1 cellular context compared by ENCODE assay signal in genomic region chr4:69102668-69103067, GRCh38.
TF ChIP-seq lines count a peak whose summit lies in the region.
"Not testable (repeated sequence)": the region's sequence is repeated elsewhere in the genome, so short reads cannot be mapped to it uniquely, and the experiment has no call there.

No MANE protein-coding gene starts in this region.

TF ChIP-seq in HepG2, 621 proteins besides CTCF, POLR2A, EP300 and RAD21 (continued from another document and continues in another):
- TF ChIP-seq HNF4G (IDR thresholded peaks at IDR 0.05; ENCODE audit: borderline replicate concordance, low read depth, low read length) = peak; percentile 89
- TF ChIP-seq HNF4G (CRISPR knock-in tag; IDR thresholded peaks at IDR 0.05; ENCODE audit: borderline replicate concordance, low read depth) = peak; percentile 54; the same call in 1 of the 2 replicates
- TF ChIP-seq ZMYM4 (CRISPR knock-in tag; IDR thresholded peaks at IDR 0.05) = peak; percentile 97
- peak; percentile 50; the same call in 1 of the 2 replicates for TF ChIP-seq ZNF264 (CRISPR knock-in tag; IDR thresholded peaks at IDR 0.05)
- TF ChIP-seq, protein P1, sequence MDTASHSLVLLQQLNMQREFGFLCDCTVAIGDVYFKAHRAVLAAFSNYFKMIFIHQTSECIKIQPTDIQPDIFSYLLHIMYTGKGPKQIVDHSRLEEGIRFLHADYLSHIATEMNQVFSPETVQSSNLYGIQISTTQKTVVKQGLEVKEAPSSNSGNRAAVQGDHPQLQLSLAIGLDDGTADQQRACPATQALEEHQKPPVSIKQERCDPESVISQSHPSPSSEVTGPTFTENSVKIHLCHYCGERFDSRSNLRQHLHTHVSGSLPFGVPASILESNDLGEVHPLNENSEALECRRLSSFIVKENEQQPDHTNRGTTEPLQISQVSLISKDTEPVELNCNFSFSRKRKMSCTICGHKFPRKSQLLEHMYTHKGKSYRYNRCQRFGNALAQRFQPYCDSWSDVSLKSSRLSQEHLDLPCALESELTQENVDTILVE (CRISPR knock-in tag; IDR thresholded peaks at IDR 0.05) = peak; percentile 28; the same call in 1 of the 2 replicates
- TF ChIP-seq, protein P2, sequence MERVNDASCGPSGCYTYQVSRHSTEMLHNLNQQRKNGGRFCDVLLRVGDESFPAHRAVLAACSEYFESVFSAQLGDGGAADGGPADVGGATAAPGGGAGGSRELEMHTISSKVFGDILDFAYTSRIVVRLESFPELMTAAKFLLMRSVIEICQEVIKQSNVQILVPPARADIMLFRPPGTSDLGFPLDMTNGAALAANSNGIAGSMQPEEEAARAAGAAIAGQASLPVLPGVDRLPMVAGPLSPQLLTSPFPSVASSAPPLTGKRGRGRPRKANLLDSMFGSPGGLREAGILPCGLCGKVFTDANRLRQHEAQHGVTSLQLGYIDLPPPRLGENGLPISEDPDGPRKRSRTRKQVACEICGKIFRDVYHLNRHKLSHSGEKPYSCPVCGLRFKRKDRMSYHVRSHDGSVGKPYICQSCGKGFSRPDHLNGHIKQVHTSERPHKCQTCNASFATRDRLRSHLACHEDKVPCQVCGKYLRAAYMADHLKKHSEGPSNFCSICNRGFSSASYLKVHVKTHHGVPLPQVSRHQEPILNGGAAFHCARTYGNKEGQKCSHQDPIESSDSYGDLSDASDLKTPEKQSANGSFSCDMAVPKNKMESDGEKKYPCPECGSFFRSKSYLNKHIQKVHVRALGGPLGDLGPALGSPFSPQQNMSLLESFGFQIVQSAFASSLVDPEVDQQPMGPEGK (CRISPR knock-in tag; IDR thresholded peaks at IDR 0.05) = 0 out of 2 replicates have a peak, but pooled peaks have one; percentile 21
- TF ChIP-seq SOX5 (CRISPR knock-in tag; IDR thresholded peaks at IDR 0.05; ENCODE audit: borderline replicate concordance) = peak; percentile 89
- peak; percentile 37; the same call in 1 of the 2 replicates for TF ChIP-seq RXRA (CRISPR knock-in tag; IDR thresholded peaks at IDR 0.05)
- TF ChIP-seq SAP130 (CRISPR knock-in tag; IDR thresholded peaks at IDR 0.05; ENCODE audit: low read depth) = peak; percentile 73
- TF ChIP-seq FOXK1 (CRISPR knock-in tag; IDR thresholded peaks at IDR 0.05; ENCODE audit: borderline replicate concordance, low read depth) = peak; percentile 77; the same call in 1 of the 2 replicates
- peak; percentile 31; the same call in 1 of the 2 replicates for TF ChIP-seq GATAD1 (CRISPR knock-in tag; IDR thresholded peaks at IDR 0.05)
- TF ChIP-seq FOXJ3 (CRISPR knock-in tag; IDR thresholded peaks at IDR 0.05; ENCODE audit: borderline replicate concordance) = peak; percentile 95
- TF ChIP-seq SATB2 (CRISPR knock-in tag; IDR thresholded peaks at IDR 0.05) = 0 out of 2 replicates have a peak, but pooled peaks have one; percentile 27
- TF ChIP-seq HDAC1 (CRISPR knock-in tag; IDR thresholded peaks at IDR 0.05) = peak; percentile 46; the same call in 1 of the 2 replicates
- peak; percentile 42; the same call in 1 of the 2 replicates for TF ChIP-seq GABPB1 (CRISPR knock-in tag; IDR thresholded peaks at IDR 0.05)
- TF ChIP-seq TEAD3 (CRISPR knock-in tag; optimal IDR thresholded peaks at IDR 0.05; ENCODE audit: borderline replicate concordance) = peak; percentile 64
- peak; percentile 81 to 94 for TF ChIP-seq NR2F1 (CRISPR knock-in tag; IDR thresholded peaks at IDR 0.05)
- peak; percentile 90 for TF ChIP-seq NR2F6 (IDR thresholded peaks at IDR 0.05)
- TF ChIP-seq NR2F6 (CRISPR knock-in tag; IDR thresholded peaks at IDR 0.05) = peak; percentile 92
- TF ChIP-seq HDAC2 (CRISPR knock-in tag; IDR thresholded peaks at IDR 0.05) = peak; percentile 83
- peak; percentile 25; the same call in 1 of the 2 replicates for TF ChIP-seq ZFX (CRISPR knock-in tag; IDR thresholded peaks at IDR 0.05; ENCODE audit: low read depth)
- TF ChIP-seq JUND (CRISPR knock-in tag; IDR thresholded peaks at IDR 0.05) = peak; percentile 43; the same call in 1 of the 2 replicates
- not testable (repeated sequence) for TF ChIP-seq FOXA1, FOXP1 (IDR thresholded peaks at IDR 0.05)
- peak; percentile 55; the same call in 1 of the 2 replicates for TF ChIP-seq FOXA1 (CRISPR knock-in tag; IDR thresholded peaks at IDR 0.05)
- TF ChIP-seq, protein P3, sequence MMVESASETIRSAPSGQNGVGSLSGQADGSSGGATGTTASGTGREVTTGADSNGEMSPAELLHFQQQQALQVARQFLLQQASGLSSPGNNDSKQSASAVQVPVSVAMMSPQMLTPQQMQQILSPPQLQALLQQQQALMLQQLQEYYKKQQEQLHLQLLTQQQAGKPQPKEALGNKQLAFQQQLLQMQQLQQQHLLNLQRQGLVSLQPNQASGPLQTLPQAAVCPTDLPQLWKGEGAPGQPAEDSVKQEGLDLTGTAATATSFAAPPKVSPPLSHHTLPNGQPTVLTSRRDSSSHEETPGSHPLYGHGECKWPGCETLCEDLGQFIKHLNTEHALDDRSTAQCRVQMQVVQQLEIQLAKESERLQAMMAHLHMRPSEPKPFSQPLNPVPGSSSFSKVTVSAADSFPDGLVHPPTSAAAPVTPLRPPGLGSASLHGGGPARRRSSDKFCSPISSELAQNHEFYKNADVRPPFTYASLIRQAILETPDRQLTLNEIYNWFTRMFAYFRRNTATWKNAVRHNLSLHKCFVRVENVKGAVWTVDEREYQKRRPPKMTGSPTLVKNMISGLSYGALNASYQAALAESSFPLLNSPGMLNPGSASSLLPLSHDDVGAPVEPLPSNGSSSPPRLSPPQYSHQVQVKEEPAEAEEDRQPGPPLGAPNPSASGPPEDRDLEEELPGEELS (CRISPR knock-in tag; IDR thresholded peaks at IDR 0.05) = peak; percentile 90
- TF ChIP-seq, protein P4, sequence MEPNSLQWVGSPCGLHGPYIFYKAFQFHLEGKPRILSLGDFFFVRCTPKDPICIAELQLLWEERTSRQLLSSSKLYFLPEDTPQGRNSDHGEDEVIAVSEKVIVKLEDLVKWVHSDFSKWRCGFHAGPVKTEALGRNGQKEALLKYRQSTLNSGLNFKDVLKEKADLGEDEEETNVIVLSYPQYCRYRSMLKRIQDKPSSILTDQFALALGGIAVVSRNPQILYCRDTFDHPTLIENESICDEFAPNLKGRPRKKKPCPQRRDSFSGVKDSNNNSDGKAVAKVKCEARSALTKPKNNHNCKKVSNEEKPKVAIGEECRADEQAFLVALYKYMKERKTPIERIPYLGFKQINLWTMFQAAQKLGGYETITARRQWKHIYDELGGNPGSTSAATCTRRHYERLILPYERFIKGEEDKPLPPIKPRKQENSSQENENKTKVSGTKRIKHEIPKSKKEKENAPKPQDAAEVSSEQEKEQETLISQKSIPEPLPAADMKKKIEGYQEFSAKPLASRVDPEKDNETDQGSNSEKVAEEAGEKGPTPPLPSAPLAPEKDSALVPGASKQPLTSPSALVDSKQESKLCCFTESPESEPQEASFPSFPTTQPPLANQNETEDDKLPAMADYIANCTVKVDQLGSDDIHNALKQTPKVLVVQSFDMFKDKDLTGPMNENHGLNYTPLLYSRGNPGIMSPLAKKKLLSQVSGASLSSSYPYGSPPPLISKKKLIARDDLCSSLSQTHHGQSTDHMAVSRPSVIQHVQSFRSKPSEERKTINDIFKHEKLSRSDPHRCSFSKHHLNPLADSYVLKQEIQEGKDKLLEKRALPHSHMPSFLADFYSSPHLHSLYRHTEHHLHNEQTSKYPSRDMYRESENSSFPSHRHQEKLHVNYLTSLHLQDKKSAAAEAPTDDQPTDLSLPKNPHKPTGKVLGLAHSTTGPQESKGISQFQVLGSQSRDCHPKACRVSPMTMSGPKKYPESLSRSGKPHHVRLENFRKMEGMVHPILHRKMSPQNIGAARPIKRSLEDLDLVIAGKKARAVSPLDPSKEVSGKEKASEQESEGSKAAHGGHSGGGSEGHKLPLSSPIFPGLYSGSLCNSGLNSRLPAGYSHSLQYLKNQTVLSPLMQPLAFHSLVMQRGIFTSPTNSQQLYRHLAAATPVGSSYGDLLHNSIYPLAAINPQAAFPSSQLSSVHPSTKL (CRISPR knock-in tag; IDR thresholded peaks at IDR 0.05) = peak; percentile 93
- TF ChIP-seq PPARG (CRISPR knock-in tag; conservative IDR thresholded peaks at IDR 0.05) = peak; percentile 70
- peak; percentile 69 for TF ChIP-seq DMAP1 (CRISPR knock-in tag; IDR thresholded peaks at IDR 0.05)
- TF ChIP-seq, protein P5, sequence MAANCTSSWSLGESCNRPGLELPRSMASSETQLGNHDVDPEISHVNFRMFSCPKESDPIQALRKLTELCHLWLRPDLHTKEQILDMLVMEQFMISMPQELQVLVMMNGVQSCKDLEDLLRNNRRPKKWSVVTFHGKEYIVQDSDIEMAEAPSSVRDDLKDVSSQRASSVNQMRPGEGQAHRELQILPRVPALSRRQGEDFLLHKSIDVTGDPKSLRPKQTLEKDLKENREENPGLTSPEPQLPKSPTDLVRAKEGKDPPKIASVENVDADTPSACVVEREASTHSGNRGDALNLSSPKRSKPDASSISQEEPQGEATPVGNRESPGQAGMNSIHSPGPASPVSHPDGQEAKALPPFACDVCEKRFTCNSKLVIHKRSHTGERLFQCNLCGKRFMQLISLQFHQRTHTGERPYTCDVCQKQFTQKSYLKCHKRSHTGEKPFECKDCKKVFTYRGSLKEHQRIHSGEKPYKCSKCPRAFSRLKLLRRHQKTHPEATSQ (CRISPR knock-in tag; IDR thresholded peaks at IDR 0.05; ENCODE audit: borderline replicate concordance) = peak; percentile 81; the same call in 1 of the 2 replicates
- peak; percentile 63; the same call in 1 of the 2 replicates for TF ChIP-seq ZSCAN9 (CRISPR knock-in tag; IDR thresholded peaks at IDR 0.05; ENCODE audit: borderline replicate concordance)
- TF ChIP-seq POGZ (CRISPR knock-in tag; IDR thresholded peaks at IDR 0.05) = peak; percentile 98
- peak; percentile 77 for TF ChIP-seq FOXP1 (CRISPR knock-in tag; IDR thresholded peaks at IDR 0.05)
- peak; percentile 87 for TF ChIP-seq HOXA3 (CRISPR knock-in tag; IDR thresholded peaks at IDR 0.05)
- TF ChIP-seq SIX1 (CRISPR knock-in tag; IDR thresholded peaks at IDR 0.05; ENCODE audit: borderline replicate concordance) = peak; percentile 40; the same call in 1 of the 2 replicates
- TF ChIP-seq FOXO1 (CRISPR knock-in tag; IDR thresholded peaks at IDR 0.05) = peak; percentile 87
- TF ChIP-seq TFDP2 (CRISPR knock-in tag; IDR thresholded peaks at IDR 0.05) = 0 out of 2 replicates have a peak, but pooled peaks have one; percentile 40
- 0 out of 2 replicates have a peak, but pooled peaks have one; percentile 54 for TF ChIP-seq KDM4B (CRISPR knock-in tag; IDR thresholded peaks at IDR 0.05)
- TF ChIP-seq ZKSCAN8 (CRISPR knock-in tag; IDR thresholded peaks at IDR 0.05; ENCODE audit: borderline replicate concordance) = peak; percentile 54; the same call in 1 of the 2 replicates
- TF ChIP-seq, protein P6, sequence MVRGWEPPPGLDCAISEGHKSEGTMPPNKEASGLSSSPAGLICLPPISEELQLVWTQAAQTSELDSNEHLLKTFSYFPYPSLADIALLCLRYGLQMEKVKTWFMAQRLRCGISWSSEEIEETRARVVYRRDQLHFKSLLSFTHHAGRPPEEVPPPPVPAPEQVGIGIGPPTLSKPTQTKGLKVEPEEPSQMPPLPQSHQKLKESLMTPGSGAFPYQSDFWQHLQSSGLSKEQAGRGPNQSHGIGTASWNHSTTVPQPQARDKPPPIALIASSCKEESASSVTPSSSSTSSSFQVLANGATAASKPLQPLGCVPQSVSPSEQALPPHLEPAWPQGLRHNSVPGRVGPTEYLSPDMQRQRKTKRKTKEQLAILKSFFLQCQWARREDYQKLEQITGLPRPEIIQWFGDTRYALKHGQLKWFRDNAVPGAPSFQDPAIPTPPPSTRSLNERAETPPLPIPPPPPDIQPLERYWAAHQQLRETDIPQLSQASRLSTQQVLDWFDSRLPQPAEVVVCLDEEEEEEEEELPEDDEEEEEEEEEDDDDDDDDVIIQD (CRISPR knock-in tag; IDR thresholded peaks at IDR 0.05; ENCODE audit: low read depth) = peak; percentile 99
- TF ChIP-seq PHF21A (CRISPR knock-in tag; IDR thresholded peaks at IDR 0.05) = peak; percentile 49; the same call in 1 of the 2 replicates
- TF ChIP-seq, protein P7, sequence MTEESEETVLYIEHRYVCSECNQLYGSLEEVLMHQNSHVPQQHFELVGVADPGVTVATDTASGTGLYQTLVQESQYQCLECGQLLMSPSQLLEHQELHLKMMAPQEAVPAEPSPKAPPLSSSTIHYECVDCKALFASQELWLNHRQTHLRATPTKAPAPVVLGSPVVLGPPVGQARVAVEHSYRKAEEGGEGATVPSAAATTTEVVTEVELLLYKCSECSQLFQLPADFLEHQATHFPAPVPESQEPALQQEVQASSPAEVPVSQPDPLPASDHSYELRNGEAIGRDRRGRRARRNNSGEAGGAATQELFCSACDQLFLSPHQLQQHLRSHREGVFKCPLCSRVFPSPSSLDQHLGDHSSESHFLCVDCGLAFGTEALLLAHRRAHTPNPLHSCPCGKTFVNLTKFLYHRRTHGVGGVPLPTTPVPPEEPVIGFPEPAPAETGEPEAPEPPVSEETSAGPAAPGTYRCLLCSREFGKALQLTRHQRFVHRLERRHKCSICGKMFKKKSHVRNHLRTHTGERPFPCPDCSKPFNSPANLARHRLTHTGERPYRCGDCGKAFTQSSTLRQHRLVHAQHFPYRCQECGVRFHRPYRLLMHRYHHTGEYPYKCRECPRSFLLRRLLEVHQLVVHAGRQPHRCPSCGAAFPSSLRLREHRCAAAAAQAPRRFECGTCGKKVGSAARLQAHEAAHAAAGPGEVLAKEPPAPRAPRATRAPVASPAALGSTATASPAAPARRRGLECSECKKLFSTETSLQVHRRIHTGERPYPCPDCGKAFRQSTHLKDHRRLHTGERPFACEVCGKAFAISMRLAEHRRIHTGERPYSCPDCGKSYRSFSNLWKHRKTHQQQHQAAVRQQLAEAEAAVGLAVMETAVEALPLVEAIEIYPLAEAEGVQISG (CRISPR knock-in tag; IDR thresholded peaks at IDR 0.05) = peak; percentile 56
- TF ChIP-seq, protein P8, sequence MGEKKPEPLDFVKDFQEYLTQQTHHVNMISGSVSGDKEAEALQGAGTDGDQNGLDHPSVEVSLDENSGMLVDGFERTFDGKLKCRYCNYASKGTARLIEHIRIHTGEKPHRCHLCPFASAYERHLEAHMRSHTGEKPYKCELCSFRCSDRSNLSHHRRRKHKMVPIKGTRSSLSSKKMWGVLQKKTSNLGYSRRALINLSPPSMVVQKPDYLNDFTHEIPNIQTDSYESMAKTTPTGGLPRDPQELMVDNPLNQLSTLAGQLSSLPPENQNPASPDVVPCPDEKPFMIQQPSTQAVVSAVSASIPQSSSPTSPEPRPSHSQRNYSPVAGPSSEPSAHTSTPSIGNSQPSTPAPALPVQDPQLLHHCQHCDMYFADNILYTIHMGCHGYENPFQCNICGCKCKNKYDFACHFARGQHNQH (CRISPR knock-in tag; IDR thresholded peaks at IDR 0.05) = peak; percentile 70; the same call in 1 of the 2 replicates
- peak; percentile 88 for TF ChIP-seq FOXA3 (CRISPR knock-in tag; IDR thresholded peaks at IDR 0.05)
- TF ChIP-seq ZNF775 (CRISPR knock-in tag; IDR thresholded peaks at IDR 0.05; ENCODE audit: borderline replicate concordance) = peak; percentile 79; the same call in 1 of the 2 replicates
